ENCODE assay signal across 8 cellular contexts in genomic region chr1:11982010-11982392, GRCh38. TPM values are rescaled to one million over a fixed set of nuclear protein-coding genes. Genes with fewer than 3 reads are reported as not detected.
DNase-seq lines count a peak whose midpoint lies in the region; ATAC-seq and TF ChIP-seq lines count a peak whose summit lies in the region.

No MANE protein-coding gene starts in this region.

- CTCF ChIA-PET in T-cell (lab: Charles Lee): no interaction called here

- POLR2A ChIA-PET in T-cell (lab: Charles Lee): interaction anchor here (0.7 to 1.2 kb wide), 3 partner anchors 72 to 141 kb away, joined by 3 to 4 read pairs (median 4); no protein-coding TSS in a partner anchor

- TF ChIP-seq CTCF in right atrium auricular region (IDR thresholded peaks at IDR 0.05) (no peak), foreskin fibroblast (IDR thresholded peaks at IDR 0.05; ENCODE audit: low read depth, low read length) (no peak), thoracic aorta (IDR thresholded peaks at IDR 0.05) (peak; percentile 22), upper lobe of left lung (IDR thresholded peaks at IDR 0.05) (peak in 2 of 6 experiments; percentile 33 to 41)

- H3K27ac ChIP-seq in right atrium auricular region: peak overlapping the region; percentile 95
- H3K27ac ChIP-seq in thoracic aorta: no peak overlapping the region
- no peak overlapping the region for H3K27ac ChIP-seq in upper lobe of left lung

- no peak for TF ChIP-seq EP300 in upper lobe of left lung (IDR thresholded peaks at IDR 0.05)

- no peak for TF ChIP-seq POLR2A in upper lobe of left lung (IDR thresholded peaks at IDR 0.05)

- H3K4me3 ChIP-seq in right atrium auricular region (no peak overlapping the region), foreskin fibroblast (ENCODE audit: low read depth in 1 of 2, low read length in 2 of 2) (no peak overlapping the region), thoracic aorta (no peak overlapping the region), upper lobe of left lung (no peak overlapping the region)

- DNase-seq in right atrium auricular region (ENCODE audit: low spot score) (no peak), Right ventricle myocardium inferior (ENCODE audit: missing footprints) (no peak), T-cell (peak in 1 of 34 experiments; percentile 11), foreskin fibroblast (peak; percentile 37 to 58), thoracic aorta (ENCODE audit: low spot score) (no peak), globus pallidus (ENCODE audit: low spot score) (no peak), upper lobe of left lung (no peak), COR-L47 (lab: John Stamatoyannopoulos, UW) (no peak)

- H3K4me1 ChIP-seq in right atrium auricular region (peaks cover 0 to 72% of the 10 kb centered on the region in 2 donors), thoracic aorta (ENCODE audit: control insufficient read depth in 1 of 2, low read depth in 2 of 2) (peaks cover 11 to 25% of the 10 kb centered on the region in 2 donors), upper lobe of left lung (peaks cover 27 to 54% (median 42%) of the 10 kb centered on the region in 4 donors)

- H3K27me3 ChIP-seq in right atrium auricular region (no peaks in the 10 kb centered on the region), thoracic aorta (replicated peaks; ENCODE audit: insufficient read depth) (no peaks in the 10 kb centered on the region), upper lobe of left lung (no peaks in the 10 kb centered on the region)

- no peaks in the 10 kb centered on the region for H3K9me3 Mint-ChIP-seq in T-cell

- intact Hi-C loops in Right ventricle myocardium inferior (cut with DNase I): loop anchor here (5.0 kb wide), 2 partner anchors 35 to 75 kb away; partner anchors contain the start of gene MIIP

- no peaks in the 10 kb centered on the region for H3K27me3 Mint-ChIP-seq in T-cell

- peaks cover 48 to 56% (median 53%) of the 10 kb centered on the region in 3 donors for H3K4me1 Mint-ChIP-seq in T-cell

- H3K36me3 Mint-ChIP-seq in T-cell: peaks cover 23% of the 10 kb centered on the region

- peak overlapping the region; percentile 53 to 73 for H3K27ac Mint-ChIP-seq in T-cell

- H3K36me3 ChIP-seq in right atrium auricular region: peaks cover 50% of the 10 kb centered on the region
- H3K36me3 ChIP-seq in thoracic aorta: peaks cover 23% of the 10 kb centered on the region
- peaks cover 0 to 42% (median 21%) of the 10 kb centered on the region in 4 donors for H3K36me3 ChIP-seq in upper lobe of left lung

- WGBS in upper lobe of left lung, 2 donors: 55 to 94% methylated on average over 3 of the region's 3 CpGs

- ATAC-seq in Right ventricle myocardium inferior (no peak), T-cell (replicated peaks in 1 of 4) (no peak), thoracic aorta (ENCODE audit: insufficient number of reproducible peaks, low FRiP score, low read depth) (no peak), upper lobe of left lung (ENCODE audit: low FRiP score in 2 of 2) (no peak)

- H3K9me3 ChIP-seq in right atrium auricular region (no peaks in the 10 kb centered on the region), thoracic aorta (no peaks in the 10 kb centered on the region), upper lobe of left lung (no peaks in the 10 kb centered on the region)

- peak overlapping the region; percentile 83 to 93 (median 90) for H3K4me3 Mint-ChIP-seq in T-cell

RNA-seq across cellular contexts. Expression of gene MFN2, which starts 1.8 kb away (rescaled TPM):
- total RNA-seq in right atrium auricular region (100 to 1,000 TPM; 367 to 466 TPM), Right ventricle myocardium inferior (697 TPM), T-cell (10 to 100 TPM; 38.0 to 47.0 (median 40.7) TPM), thoracic aorta (10 to 100 TPM; 48.7 to 50.1 TPM), upper lobe of left lung (10 to 100 TPM; 40.9 to 80.6 (median 71.0) TPM)

RNA-seq across cellular contexts. Expression of gene MIIP, which starts 37.3 kb away (rescaled TPM):
- total RNA-seq in right atrium auricular region: 10 to 100 TPM; 19.1 to 31.0 TPM
- total RNA-seq in Right ventricle myocardium inferior: 12.3 TPM
- 10 to 100 TPM; 26.5 to 51.3 (median 43.4) TPM for total RNA-seq in T-cell
- 10 to 100 TPM; 33.7 to 53.1 TPM for total RNA-seq in thoracic aorta
- total RNA-seq in upper lobe of left lung: 10 to 100 TPM; 39.6 to 87.1 (median 50.1) TPM

RNA-seq across cellular contexts. Expression of gene PLOD1, which starts 47.5 kb away (rescaled TPM):
- total RNA-seq in right atrium auricular region (10 to 100 TPM; 56.1 to 58.1 TPM), Right ventricle myocardium inferior (70.4 TPM), T-cell (1 to 10 TPM; 2.6 to 6.9 (median 4.6) TPM), thoracic aorta (100 to 1,000 TPM in 1 of 2 donors, 10 to 100 TPM in 1; 71.3 to 123 TPM), upper lobe of left lung (10 to 100 TPM; 31.4 to 99.0 (median 52.8) TPM)

RNA-seq across cellular contexts. Expression of gene KIAA2013, which starts 55.8 kb away (rescaled TPM):
- total RNA-seq in right atrium auricular region (10 to 100 TPM; 70.8 to 73.2 TPM), Right ventricle myocardium inferior (32.5 TPM), T-cell (10 to 100 TPM; 15.9 to 40.0 (median 35.4) TPM), thoracic aorta (100 to 1,000 TPM in 1 of 2 donors, 10 to 100 TPM in 1; 86.1 to 110 TPM), upper lobe of left lung (10 to 100 TPM; 42.6 to 94.2 (median 58.7) TPM)

Comparison
In these comparisons a context has a peak if more than half of its experiments do, and no peak if none do; other contexts are left out.
1. DNase-seq: peak in foreskin fibroblast (2 of 2); none in right atrium auricular region (single experiment), Right ventricle myocardium inferior (single experiment), thoracic aorta (single experiment), globus pallidus (single experiment), upper lobe of left lung (0 of 2) and COR-L47 (single experiment).
2. H3K27ac ChIP-seq: peak in right atrium auricular region (2 of 2); none in thoracic aorta (0 of 2) and upper lobe of left lung (0 of 4).